ENCODE assay signal across 8 cellular contexts in the genomic region with DNA sequence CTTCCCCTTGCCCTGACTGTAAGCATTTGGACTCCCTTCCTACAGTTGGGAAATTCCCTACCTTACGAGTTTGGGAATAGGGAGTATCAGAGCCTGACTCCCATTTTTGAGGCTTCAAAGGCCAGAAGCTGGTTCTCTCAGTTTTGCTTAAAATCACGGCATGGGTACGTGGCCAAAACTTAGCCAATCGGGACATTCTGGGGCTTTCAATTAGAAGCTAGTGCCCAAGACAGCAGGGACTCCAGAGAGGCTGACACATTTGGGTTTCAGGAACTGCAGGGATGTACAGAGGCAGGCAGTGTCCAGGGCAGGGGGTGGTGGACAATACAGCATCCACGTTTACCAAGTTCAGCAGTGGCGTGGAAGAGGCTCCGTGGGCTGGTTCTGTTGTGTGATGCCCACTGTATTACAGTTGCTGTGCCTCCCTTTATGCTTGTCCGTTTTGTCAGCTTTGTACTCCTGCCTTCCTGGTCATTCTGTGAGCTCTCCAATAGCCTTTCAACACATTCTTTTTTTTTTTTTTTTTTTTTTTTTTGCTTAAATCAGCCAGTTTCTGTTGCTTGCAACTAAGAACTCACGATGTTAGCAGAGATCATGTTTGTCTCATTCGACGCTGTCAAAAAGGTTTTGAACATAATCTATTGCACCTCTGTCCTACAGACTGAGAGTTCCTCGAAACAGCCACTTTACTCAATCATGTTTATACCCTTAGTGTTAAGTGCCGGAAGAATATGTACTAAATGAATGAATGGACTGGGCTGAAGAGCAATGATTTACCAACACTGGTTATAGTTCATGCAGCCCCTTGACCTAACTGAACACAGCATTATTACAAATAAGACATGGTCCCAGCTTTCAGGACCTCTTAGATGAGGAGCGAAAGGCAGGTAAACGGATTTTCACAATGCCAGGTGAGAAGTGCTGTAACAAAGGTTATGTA. TPM values are rescaled to one million over a fixed set of nuclear protein-coding genes. Genes with fewer than 3 reads are reported as not detected.
DNase-seq lines count a peak whose midpoint lies in the region; ATAC-seq, FAIRE-seq and TF ChIP-seq lines count a peak whose summit lies in the region.

No MANE protein-coding gene starts in this region.

- FAIRE-seq in kidney (lab: Jason Lieb, UNC) = no peak

- H3K27me3 Mint-ChIP-seq in activated T-cell treated with anti-CD3 and anti-CD28 coated beads, Interleukin-2, amount 50 U/mL, for 72 hours (ENCODE audit: low read depth) = no peaks in the 10 kb centered on the region
- H3K27me3 Mint-ChIP-seq in activated T-helper 2 cell treated with anti-CD3 and anti-CD28 coated beads, Interferon-gamma antibody, Interleukin-2, Interleukin-4, amounts not matched to agents 10 μg/mL and 5 μg/mL and 100 μg/mL, durations not matched to agents 14 hours and 24 hours and 36 hours (ENCODE audit: low read depth) = no peaks in the 10 kb centered on the region

- DNase-seq in activated T-cell treated with anti-CD3 and anti-CD28 coated beads, Interleukin-2, amount 50 U/mL, for 72 hours = no peak
- DNase-seq in activated T-cell treated with anti-CD3 and anti-CD28 coated beads for 4 hours (no peak), kidney (no peak), tibial artery (no peak), NCI-H446 (lab: John Stamatoyannopoulos, UW) (no peak), LoVo (ENCODE audit: low spot score) (no peak)
- DNase-seq in activated T-helper 2 cell treated with anti-CD3 and anti-CD28 coated beads, Interferon-gamma antibody, Interleukin-2, Interleukin-4, amounts not matched to agents 10 μg/mL and 5 μg/mL and 100 μg/mL, durations not matched to agents 14 hours and 24 hours and 36 hours (ENCODE audit: low spot score) = no peak
- no peak for DNase-seq in stimulated activated CD4-positive, alpha-beta T cell treated with anti-CD3 and anti-CD28 coated beads, Interleukin-12 subunit alpha, Interleukin-12 subunit beta, amount 100 ng/mL, for 4 hours

- H3K4me1 Mint-ChIP-seq in activated T-cell treated with anti-CD3 and anti-CD28 coated beads, Interleukin-2, amount 50 U/mL, for 72 hours (ENCODE audit: low read depth) = peaks cover 54% of the 10 kb centered on the region
- peaks cover 42% of the 10 kb centered on the region for H3K4me1 Mint-ChIP-seq in activated T-helper 2 cell treated with anti-CD3 and anti-CD28 coated beads, Interferon-gamma antibody, Interleukin-2, Interleukin-4, amounts not matched to agents 10 μg/mL and 5 μg/mL and 100 μg/mL, durations not matched to agents 14 hours and 24 hours and 36 hours (ENCODE audit: low read depth)

- H3K9me3 ChIP-seq in kidney (ENCODE audit: control insufficient read depth in 1 of 2, low read length in 2 of 2) (no peaks in the 10 kb centered on the region), tibial artery (no peaks in the 10 kb centered on the region)

- peak overlapping the region; percentile 95 for H3K27ac Mint-ChIP-seq in activated T-cell treated with anti-CD3 and anti-CD28 coated beads, Interleukin-2, amount 50 U/mL, for 72 hours
- peak overlapping the region; percentile 88 for H3K27ac Mint-ChIP-seq in activated T-helper 2 cell treated with anti-CD3 and anti-CD28 coated beads, Interferon-gamma antibody, Interleukin-2, Interleukin-4, amounts not matched to agents 10 μg/mL and 5 μg/mL and 100 μg/mL, durations not matched to agents 14 hours and 24 hours and 36 hours

- H3K4me3 ChIP-seq in kidney (ENCODE audit: low read length in 2 of 2) = peak overlapping the region; percentile 81 to 99
- H3K4me3 ChIP-seq in tibial artery = peak overlapping the region; percentile 68 to 82

- H3K4me3 Mint-ChIP-seq in activated T-cell treated with anti-CD3 and anti-CD28 coated beads, Interleukin-2, amount 50 U/mL, for 72 hours = peak overlapping the region; percentile 79 to 90
- H3K4me3 Mint-ChIP-seq in activated T-helper 2 cell treated with anti-CD3 and anti-CD28 coated beads, Interferon-gamma antibody, Interleukin-2, Interleukin-4, amounts not matched to agents 10 μg/mL and 5 μg/mL and 100 μg/mL, durations not matched to agents 14 hours and 24 hours and 36 hours (ENCODE audit: low read depth) = peak overlapping the region; percentile 85

- H3K36me3 Mint-ChIP-seq in activated T-cell treated with anti-CD3 and anti-CD28 coated beads, Interleukin-2, amount 50 U/mL, for 72 hours (ENCODE audit: insufficient read depth in 2 of 2) = peaks cover 10 to 19% of the 10 kb centered on the region in 2 donors
- peaks cover 49% of the 10 kb centered on the region for H3K36me3 Mint-ChIP-seq in activated T-helper 2 cell treated with anti-CD3 and anti-CD28 coated beads, Interferon-gamma antibody, Interleukin-2, Interleukin-4, amounts not matched to agents 10 μg/mL and 5 μg/mL and 100 μg/mL, durations not matched to agents 14 hours and 24 hours and 36 hours (ENCODE audit: low read depth)

- no peak for TF ChIP-seq CTCF in kidney (IDR thresholded peaks at IDR 0.05; ENCODE audit: borderline replicate concordance, extremely low read depth, insufficient read depth)
- no peak for TF ChIP-seq CTCF in tibial artery (IDR thresholded peaks at IDR 0.05)

- H3K4me1 ChIP-seq in kidney (ENCODE audit: control insufficient read depth in 1 of 2, insufficient read depth in 1 of 2, low read depth in 1 of 2, low read length in 2 of 2) = peaks cover 4 to 12% of the 10 kb centered on the region in 2 donors
- H3K4me1 ChIP-seq in tibial artery = peaks cover 0 to 25% (median 13%) of the 10 kb centered on the region in 4 donors

- H3K27ac ChIP-seq in kidney (ENCODE audit: low read depth in 2 of 2, low read length in 2 of 2) (peak overlapping the region in 1 of 2 donors; percentile 90), tibial artery (peak overlapping the region; percentile 94 to 98)

- H3K36me3 ChIP-seq in kidney (ENCODE audit: control insufficient read depth in 1 of 2, insufficient read depth in 2 of 2, low read length in 2 of 2) = no peaks in the 10 kb centered on the region
- H3K36me3 ChIP-seq in tibial artery = no peaks in the 10 kb centered on the region

- no peak for ATAC-seq in activated T-cell treated with anti-CD3 and anti-CD28 coated beads, Interleukin-2, amount 50 U/mL, for 72 hours (replicated peaks in 1 of 2)

- peaks cover 2% of the 10 kb centered on the region in 2 donors for H3K9me3 Mint-ChIP-seq in activated T-cell treated with anti-CD3 and anti-CD28 coated beads, Interleukin-2, amount 50 U/mL, for 72 hours
- peaks cover 6% of the 10 kb centered on the region for H3K9me3 Mint-ChIP-seq in activated T-helper 2 cell treated with anti-CD3 and anti-CD28 coated beads, Interferon-gamma antibody, Interleukin-2, Interleukin-4, amounts not matched to agents 10 μg/mL and 5 μg/mL and 100 μg/mL, durations not matched to agents 14 hours and 24 hours and 36 hours

- H3K27me3 ChIP-seq in tibial artery = no peaks in the 10 kb centered on the region

- intact Hi-C loops in activated T-helper 2 cell treated with anti-CD3 and anti-CD28 coated beads, Interferon-gamma antibody, Interleukin-2, Interleukin-4, amounts not matched to agents 10 μg/mL and 5 μg/mL and 100 μg/mL, durations not matched to agents 14 hours and 24 hours and 36 hours (cut with micrococcal nuclease) = loop anchor here (1.0 to 10.0 kb wide), 4 partner anchors 25 to 475 kb away; partner anchors contain the start of genes GARS1, NOD1, PLEKHA8 and ZNRF2
- intact Hi-C loops in kidney (cut with DNase I) (no loop called here), tibial artery (cut with DNase I; ENCODE audit: low total_unique reads) (loop anchor here (10.0 kb wide), 2 partner anchors 79 to 339 kb away; no protein-coding TSS in a partner anchor)

- peak overlapping the region; percentile 86 to 95 for H3K9ac ChIP-seq in kidney (ENCODE audit: low read length in 2 of 2)

RNA-seq across cellular contexts. Expression of gene GGCT, which starts 1.1 kb away (rescaled TPM):
- 10 to 100 TPM; 65.7 to 84.4 TPM for total RNA-seq in activated T-cell treated with anti-CD3 and anti-CD28 coated beads, Interleukin-2, amount 50 U/mL, for 72 hours
- total RNA-seq in activated T-helper 2 cell treated with anti-CD3 and anti-CD28 coated beads, Interferon-gamma antibody, Interleukin-2, Interleukin-4, amounts not matched to agents 10 μg/mL and 5 μg/mL and 100 μg/mL, durations not matched to agents 14 hours and 24 hours and 36 hours = 71.6 and 72.7 TPM in 2 replicates
- 23.8 TPM for total RNA-seq in kidney
- polyA plus RNA-seq in kidney (ENCODE audit: insufficient read depth, low read depth, low replicate concordance) = 70.1 TPM

RNA-seq across cellular contexts. Expression of gene NOD1, which starts 25.0 kb away (rescaled TPM):
- total RNA-seq in activated T-cell treated with anti-CD3 and anti-CD28 coated beads, Interleukin-2, amount 50 U/mL, for 72 hours = 10 to 100 TPM; 16.0 to 17.8 TPM
- total RNA-seq in activated T-helper 2 cell treated with anti-CD3 and anti-CD28 coated beads, Interferon-gamma antibody, Interleukin-2, Interleukin-4, amounts not matched to agents 10 μg/mL and 5 μg/mL and 100 μg/mL, durations not matched to agents 14 hours and 24 hours and 36 hours = 14.8 and 15.8 TPM in 2 replicates
- total RNA-seq in kidney = 15.6 TPM
- polyA plus RNA-seq in kidney (ENCODE audit: insufficient read depth, low read depth, low replicate concordance) = 3.8 TPM
